In the genomic region with DNA sequence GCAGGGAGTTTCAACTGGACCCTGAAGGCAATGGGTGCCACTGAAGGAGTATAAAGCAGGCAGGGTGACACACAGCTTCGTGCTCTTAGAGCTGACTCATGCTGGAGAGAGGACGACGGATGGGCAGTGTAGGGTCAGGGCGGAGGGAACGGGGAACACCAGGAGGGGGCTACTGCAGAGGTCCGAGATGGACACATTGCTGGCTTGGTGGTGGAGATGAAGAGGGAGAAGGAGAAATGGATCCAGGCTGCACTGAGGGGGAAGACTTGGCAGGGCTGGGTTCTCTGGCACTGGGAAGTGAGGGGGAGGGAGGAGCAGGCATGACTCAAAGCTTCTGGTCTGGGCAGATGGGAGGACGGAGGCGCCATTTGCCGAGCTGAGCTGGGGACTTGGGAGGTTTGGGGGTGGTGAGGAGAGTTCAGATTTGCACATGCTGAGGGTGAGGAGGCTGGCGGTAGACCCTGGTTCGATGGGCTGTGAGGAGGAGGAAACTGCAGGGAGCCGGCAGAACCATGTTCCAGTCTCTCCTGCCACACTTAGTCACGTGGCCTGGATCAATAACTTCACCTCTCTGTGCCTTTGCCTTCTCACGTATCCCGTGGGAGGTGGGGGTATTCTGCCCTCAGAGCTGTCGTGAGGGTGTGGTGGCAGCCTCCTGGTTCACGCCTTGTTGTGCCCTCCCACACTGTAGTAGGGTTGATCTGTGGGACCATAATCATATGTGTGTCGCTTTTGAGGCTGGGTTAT, we compare ENCODE assay signal across 11 cellular contexts. TPM values are rescaled to one million over a fixed set of nuclear protein-coding genes. Genes with fewer than 3 reads are reported as not detected.
DNase-seq lines count a peak whose midpoint lies in the region; ATAC-seq and TF ChIP-seq lines count a peak whose summit lies in the region.
"Had no signal": no experiment of that assay in that cellular context is flagged by ENCODE, and none has a peak within 500 bp of the region (broad histone marks: within the 10 kb centered on the region; RNA-seq: fewer than 3 reads in every experiment).

No MANE protein-coding gene starts in this region.

- H4K20me1 ChIP-seq in smooth muscle cell (ENCODE audit: low read depth), result no peaks in the 10 kb centered on the region

- H3K36me3 ChIP-seq in HEK293 (ENCODE audit: control insufficient read depth in 2 of 2, insufficient read depth in 1 of 2, low read length in 2 of 2) (no peaks in the 10 kb centered on the region), smooth muscle cell (ENCODE audit: low read depth) (no peaks in the 10 kb centered on the region), gastrocnemius medialis (no peaks in the 10 kb centered on the region)
- H3K36me3 ChIP-seq: lower lobe of right lung had no signal

- H3K27ac ChIP-seq in HEK293 (ENCODE audit: extremely low read depth, low read depth, low read length) (no peak overlapping the region), foreskin keratinocyte (no peak overlapping the region), smooth muscle cell (ENCODE audit: low read depth) (no peak overlapping the region), gastrocnemius medialis (no peak overlapping the region)
- H3K27ac ChIP-seq: lower lobe of right lung had no signal

- H3K4me3 ChIP-seq in HEK293 (ENCODE audit: low read depth, low read length) (no peak overlapping the region), smooth muscle cell (no peak overlapping the region), gastrocnemius medialis (no peak overlapping the region)
- H3K4me3 ChIP-seq: lower lobe of right lung had no signal

- peaks cover 6% of the 10 kb centered on the region for H3F3A ChIP-seq in smooth muscle cell (ENCODE audit: low read depth)

- H3K9ac ChIP-seq in smooth muscle cell (ENCODE audit: low read depth), result no peak overlapping the region

- no peak for TF ChIP-seq POLR2A in gastrocnemius medialis (IDR thresholded peaks at IDR 0.05)

- intact Hi-C loops in gastrocnemius medialis (cut with DNase I; ENCODE audit: low total_unique reads), result no loop called here

- 69% methylated on average over 16 of the region's 18 CpGs for WGBS in smooth muscle cell (ENCODE audit: low lambda C conversion rate)

- H3K4me1 ChIP-seq in HEK293 (ENCODE audit: control insufficient read depth, insufficient read depth, low read length), result no peaks in the 10 kb centered on the region
- H3K4me1 ChIP-seq in foreskin keratinocyte, result peaks cover 4% of the 10 kb centered on the region
- no peaks in the 10 kb centered on the region for H3K4me1 ChIP-seq in smooth muscle cell (ENCODE audit: low read depth)
- H3K4me1 ChIP-seq in gastrocnemius medialis, result peaks cover 18 to 31% of the 10 kb centered on the region in 2 donors

- in situ Hi-C loops in gastrocnemius medialis (cut with MboI; ENCODE audit: low sequenced_read_pairs in 4 of 4), result no loop called here

- TF ChIP-seq CTCF in HEK293 (tag by site-specific recombination; IDR thresholded peaks at IDR 0.05) (no peak), foreskin keratinocyte (conservative IDR thresholded peaks at IDR 0.05) (no peak), smooth muscle cell (IDR thresholded peaks at IDR 0.05; ENCODE audit: borderline replicate concordance, insufficient read depth, poor library complexity, severe bottlenecking) (no peak), gastrocnemius medialis (IDR thresholded peaks at IDR 0.05 in 4 of 5, conservative IDR thresholded peaks at IDR 0.05 in 1 of 5) (no peak)

- H2AFZ ChIP-seq in smooth muscle cell (ENCODE audit: low read depth), result peak overlapping the region; percentile 60

- CTCF ChIA-PET in HEK293 (lab: Yijun Ruan, JAX), result interaction anchor here (0.7 kb wide), 1 partner anchor 1621 kb away, joined by 3 read pairs; no protein-coding TSS in a partner anchor

- DNase-seq in UCSD-AML1 (lab: John Stamatoyannopoulos, UW; ENCODE audit: unreplicated experiment) (peak; percentile 57), foreskin keratinocyte (peak; percentile 37 to 64), smooth muscle cell (lab: John Stamatoyannopoulos, UW; ENCODE audit: unreplicated experiment) (no peak), SKM-1 treated with dmso at 0.1 percent for 144 hours (lab: John Stamatoyannopoulos, UW; ENCODE audit: unreplicated experiment) (no peak), gastrocnemius medialis (no peak), NCI-H2029 treated with DMSO at 0.1 percent for 48 hours (lab: John Stamatoyannopoulos, UW) (no peak), cortex of kidney (lab: John Stamatoyannopoulos, UW) (no peak)
- DNase-seq: activated CD4-positive, alpha-beta T cell treated with anti-CD3 and anti-CD28 coated beads, Interleukin-2, amount 10 ng/mL, durations not matched to agents 24 days and 14 days; lower lobe of right lung; stimulated activated CD4-positive, alpha-beta T cell treated with anti-CD3 and anti-CD28 coated beads, Interleukin-2, amount 100 ng/mL, for 24 hours had no signal

- peak; percentile 64 for ATAC-seq in foreskin keratinocyte
- ATAC-seq in gastrocnemius medialis, result no peak
- ATAC-seq: lower lobe of right lung had no signal

- H3K9me3 ChIP-seq in HEK293 (ENCODE audit: control insufficient read depth, insufficient read depth, low read depth, low read length) (no peaks in the 10 kb centered on the region), smooth muscle cell (replicated peaks; ENCODE audit: low read depth) (no peaks in the 10 kb centered on the region), gastrocnemius medialis (no peaks in the 10 kb centered on the region)
- H3K9me3 ChIP-seq: lower lobe of right lung had no signal

- H3K27me3 ChIP-seq in foreskin keratinocyte (peaks cover 10% of the 10 kb centered on the region), smooth muscle cell (ENCODE audit: low read depth) (no peaks in the 10 kb centered on the region), gastrocnemius medialis (no peaks in the 10 kb centered on the region)

- peaks cover under 1% of the 10 kb centered on the region for H3K79me2 ChIP-seq in smooth muscle cell (ENCODE audit: low read depth)

- POLR2A ChIA-PET in HEK293 (lab: Yijun Ruan, JAX), result no interaction called here

- peak overlapping the region; percentile 2 for H3K4me2 ChIP-seq in smooth muscle cell

TF ChIP-seq in HEK293, 187 proteins besides CTCF, POLR2A, EP300 and RAD21 (continues in another document):
- TF ChIP-seq FEZF1 (tag by site-specific recombination; IDR thresholded peaks at IDR 0.05) (no peak), ZBTB48 (tag by site-specific recombination; IDR thresholded peaks at IDR 0.05) (no peak), ZNF600 (tag by site-specific recombination; IDR thresholded peaks at IDR 0.05) (0 out of 2 replicates have a peak, but pooled peaks have one; percentile 50), ZNF239 (tag by site-specific recombination; IDR thresholded peaks at IDR 0.05) (no peak), ZNF335 (tag by site-specific recombination; conservative IDR thresholded peaks at IDR 0.05) (no peak), SALL2 (tag by site-specific recombination; IDR thresholded peaks at IDR 0.05; ENCODE audit: borderline replicate concordance) (no peak), ZFHX2 (tag by site-specific recombination; conservative IDR thresholded peaks at IDR 0.05) (peak; percentile 83), ZNF423 (tag by site-specific recombination; IDR thresholded peaks at IDR 0.05) (no peak), ZNF157 (tag by site-specific recombination; IDR thresholded peaks at IDR 0.05) (no peak), ZNF274 (IDR thresholded peaks at IDR 0.05; ENCODE audit: low read length) (no peak), ZNF274 (tag by site-specific recombination; IDR thresholded peaks at IDR 0.05; ENCODE audit: borderline replicate concordance) (no peak)
- TF ChIP-seq, protein P1, sequence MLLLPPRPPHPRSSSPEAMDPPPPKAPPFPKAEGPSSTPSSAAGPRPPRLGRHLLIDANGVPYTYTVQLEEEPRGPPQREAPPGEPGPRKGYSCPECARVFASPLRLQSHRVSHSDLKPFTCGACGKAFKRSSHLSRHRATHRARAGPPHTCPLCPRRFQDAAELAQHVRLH (tag by site-specific recombination; IDR thresholded peaks at IDR 0.05), result no peak
- TF ChIP-seq, protein P2, sequence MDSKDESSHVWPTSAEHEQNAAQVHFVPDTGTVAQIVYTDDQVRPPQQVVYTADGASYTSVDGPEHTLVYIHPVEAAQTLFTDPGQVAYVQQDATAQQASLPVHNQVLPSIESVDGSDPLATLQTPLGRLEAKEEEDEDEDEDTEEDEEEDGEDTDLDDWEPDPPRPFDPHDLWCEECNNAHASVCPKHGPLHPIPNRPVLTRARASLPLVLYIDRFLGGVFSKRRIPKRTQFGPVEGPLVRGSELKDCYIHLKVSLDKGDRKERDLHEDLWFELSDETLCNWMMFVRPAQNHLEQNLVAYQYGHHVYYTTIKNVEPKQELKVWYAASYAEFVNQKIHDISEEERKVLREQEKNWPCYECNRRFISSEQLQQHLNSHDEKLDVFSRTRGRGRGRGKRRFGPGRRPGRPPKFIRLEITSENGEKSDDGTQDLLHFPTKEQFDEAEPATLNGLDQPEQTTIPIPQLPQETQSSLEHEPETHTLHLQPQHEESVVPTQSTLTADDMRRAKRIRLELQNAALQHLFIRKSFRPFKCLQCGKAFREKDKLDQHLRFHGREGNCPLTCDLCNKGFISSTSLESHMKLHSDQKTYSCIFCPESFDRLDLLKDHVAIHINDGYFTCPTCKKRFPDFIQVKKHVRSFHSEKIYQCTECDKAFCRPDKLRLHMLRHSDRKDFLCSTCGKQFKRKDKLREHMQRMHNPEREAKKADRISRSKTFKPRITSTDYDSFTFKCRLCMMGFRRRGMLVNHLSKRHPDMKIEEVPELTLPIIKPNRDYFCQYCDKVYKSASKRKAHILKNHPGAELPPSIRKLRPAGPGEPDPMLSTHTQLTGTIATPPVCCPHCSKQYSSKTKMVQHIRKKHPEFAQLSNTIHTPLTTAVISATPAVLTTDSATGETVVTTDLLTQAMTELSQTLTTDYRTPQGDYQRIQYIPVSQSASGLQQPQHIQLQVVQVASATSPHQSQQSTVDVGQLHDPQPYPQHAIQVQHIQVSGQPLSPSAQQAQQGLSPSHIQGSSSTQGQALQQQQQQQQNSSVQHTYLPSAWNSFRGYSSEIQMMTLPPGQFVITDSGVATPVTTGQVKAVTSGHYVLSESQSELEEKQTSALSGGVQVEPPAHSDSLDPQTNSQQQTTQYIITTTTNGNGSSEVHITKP (tag by site-specific recombination; IDR thresholded peaks at IDR 0.05), result no peak

RNA-seq across cellular contexts. Expression of a gene that starts 4.6 kb away (rescaled TPM):
- total RNA-seq in foreskin keratinocyte (7.9 and 8.7 TPM in 2 replicates), smooth muscle cell (21.4 and 29.3 TPM in 2 replicates), gastrocnemius medialis (1 to 10 TPM; 4.3 to 8.3 (median 5.8) TPM)
- polyA plus RNA-seq in foreskin keratinocyte (5.8 and 8.3 TPM in 2 replicates), smooth muscle cell (18.5 and 20.9 TPM in 2 replicates)

RNA-seq across cellular contexts. Expression of a gene that starts 49.7 kb away (rescaled TPM):
- total RNA-seq in foreskin keratinocyte (0.34 and 0.42 TPM in 2 replicates), smooth muscle cell (4.6 and 8.5 TPM in 2 replicates), gastrocnemius medialis (10 to 100 TPM in 1 of 4 donors, 1 to 10 TPM in 3; 1.6 to 10.4 (median 5.7) TPM)
- polyA plus RNA-seq in foreskin keratinocyte (0.39 and 0.74 TPM in 2 replicates), smooth muscle cell (7.5 and 13.2 TPM in 2 replicates)
- total RNA-seq: activated CD4-positive, alpha-beta T cell treated with anti-CD3 and anti-CD28 coated beads, Interleukin-2, amount 10 ng/mL, durations not matched to agents 24 days and 14 days had no signal

RNA-seq across cellular contexts. Expression of a gene that starts 53.7 kb away (rescaled TPM):
- total RNA-seq in foreskin keratinocyte (69.0 and 72.7 TPM in 2 replicates), smooth muscle cell (123 and 134 TPM in 2 replicates), gastrocnemius medialis (100 to 1,000 TPM; 131 to 195 (median 169) TPM)
- polyA plus RNA-seq in foreskin keratinocyte (66.1 and 68.4 TPM in 2 replicates), smooth muscle cell (122 and 128 TPM in 2 replicates)

Comparison
In these comparisons a context has a peak if more than half of its experiments do, and no peak if none do; other contexts are left out.
1. DNase-seq: peak in UCSD-AML1 (single experiment) and foreskin keratinocyte (2 of 2); none in smooth muscle cell (single experiment), SKM-1 treated with dmso at 0.1 percent for 144 hours (single experiment), gastrocnemius medialis (0 of 2), NCI-H2029 treated with DMSO at 0.1 percent for 48 hours (single experiment) and cortex of kidney (single experiment).